19 cellular contexts compared by ENCODE assay signal in genomic region chr17:46090871-46091270, GRCh38.
DNase-seq lines count a peak whose midpoint lies in the region; ATAC-seq, FAIRE-seq and TF ChIP-seq lines count a peak whose summit lies in the region.
"Had no signal": no experiment of that assay in that cellular context is flagged by ENCODE, and none has a peak within 500 bp of the region (broad histone marks: within the 10 kb centered on the region; RNA-seq: fewer than 3 reads in every experiment).

No MANE protein-coding gene starts in this region.

- no peak overlapping the region for H3K9ac ChIP-seq in K562 (ENCODE audit: insufficient read depth in 1 of 2, low read depth in 2 of 2, low read length in 2 of 2)
- H3K9ac ChIP-seq: GM23248 had no signal

- no peaks in the 10 kb centered on the region for H3K9me3 Mint-ChIP-seq in activated CD4-positive, alpha-beta T cell treated with anti-CD3 and anti-CD28 coated beads for 36 hours (ENCODE audit: low read depth)
- no peaks in the 10 kb centered on the region for H3K9me3 Mint-ChIP-seq in activated CD4-positive, alpha-beta T cell treated with anti-CD3 and anti-CD28 coated beads, Interleukin-2, amount 10 ng/mL, durations not matched to agents 24 days and 14 days
- no peaks in the 10 kb centered on the region for H3K9me3 Mint-ChIP-seq in stimulated activated naive CD8-positive, alpha-beta T cell treated with anti-CD3 and anti-CD28 coated beads, Interleukin-15, Interleukin-2, amounts not matched to agents 100 ng/mL and 50 ng/mL, for 24 hours
- H3K9me3 Mint-ChIP-seq in progenitor cell of endocrine pancreas (ENCODE audit: low read depth), result no peaks in the 10 kb centered on the region

- no peaks in the 10 kb centered on the region for H3K9me1 ChIP-seq in K562 (ENCODE audit: control insufficient read depth, insufficient read depth, low read length)

- no peaks in the 10 kb centered on the region; a peak in 1 of 5 replicates for H3K4me1 ChIP-seq in K562 (replicated peaks in 1 of 2; ENCODE audit: control insufficient read depth in 2 of 2, insufficient read depth in 2 of 2, low read length in 2 of 2)
- H3K4me1 ChIP-seq in neutrophil (ENCODE audit: control insufficient read depth in 1 of 2, insufficient read depth in 1 of 2, low read depth in 1 of 2, low read length in 1 of 2), result peaks cover 0 to 5% of the 10 kb centered on the region in 2 experiments

- no TSS peak for BruUV-seq in K562 (replicated peaks; lab: Mats Ljungman, UMichigan)

- 73% methylated on average over 4 of the region's 4 CpGs for WGBS in K562 (ENCODE audit: insufficient coverage, low coverage, missing lambda C conversion rate)

- H3K36me3 Mint-ChIP-seq in activated CD4-positive, alpha-beta T cell treated with anti-CD3 and anti-CD28 coated beads for 36 hours (ENCODE audit: low read depth), result peaks cover 38% of the 10 kb centered on the region
- peaks cover 48% of the 10 kb centered on the region for H3K36me3 Mint-ChIP-seq in activated CD4-positive, alpha-beta T cell treated with anti-CD3 and anti-CD28 coated beads, Interleukin-2, amount 10 ng/mL, durations not matched to agents 24 days and 14 days (ENCODE audit: low read depth)
- H3K36me3 Mint-ChIP-seq in stimulated activated naive CD8-positive, alpha-beta T cell treated with anti-CD3 and anti-CD28 coated beads, Interleukin-15, Interleukin-2, amounts not matched to agents 100 ng/mL and 50 ng/mL, for 24 hours (ENCODE audit: low read depth), result peaks cover 71% of the 10 kb centered on the region
- peaks cover 5% of the 10 kb centered on the region for H3K36me3 Mint-ChIP-seq in progenitor cell of endocrine pancreas (ENCODE audit: insufficient read depth)

- H3K4me1 Mint-ChIP-seq in activated CD4-positive, alpha-beta T cell treated with anti-CD3 and anti-CD28 coated beads for 36 hours, result peaks cover 66% of the 10 kb centered on the region
- H3K4me1 Mint-ChIP-seq in activated CD4-positive, alpha-beta T cell treated with anti-CD3 and anti-CD28 coated beads, Interleukin-2, amount 10 ng/mL, durations not matched to agents 24 days and 14 days, result peaks cover 29% of the 10 kb centered on the region
- peaks cover 63% of the 10 kb centered on the region for H3K4me1 Mint-ChIP-seq in stimulated activated naive CD8-positive, alpha-beta T cell treated with anti-CD3 and anti-CD28 coated beads, Interleukin-15, Interleukin-2, amounts not matched to agents 100 ng/mL and 50 ng/mL, for 24 hours (ENCODE audit: low read depth)
- H3K4me1 Mint-ChIP-seq in progenitor cell of endocrine pancreas (ENCODE audit: low read depth), result no peaks in the 10 kb centered on the region

- H2AFZ ChIP-seq in K562 (ENCODE audit: low read depth, low read length), result no peak overlapping the region
- H2AFZ ChIP-seq: GM23248 had no signal

- intact Hi-C loops in activated CD4-positive, alpha-beta T cell treated with anti-CD3 and anti-CD28 coated beads for 36 hours (cut with DNase I, micrococcal nuclease), result loop anchor here in 1 of 2 experiments (5.0 kb wide), 1 partner anchor 101 kb away; the partner anchor contains the start of gene KANSL1
- intact Hi-C loops in activated CD4-positive, alpha-beta T cell treated with anti-CD3 and anti-CD28 coated beads, Interleukin-2, amount 10 ng/mL, durations not matched to agents 24 days and 14 days (cut with micrococcal nuclease), result loop anchor here (5.0 kb wide), 1 partner anchor 36 kb away; no protein-coding TSS in a partner anchor
- intact Hi-C loops in K562 (cut with micrococcal nuclease), result no loop called here

- no peak for TF ChIP-seq EP300 in K562 (IDR thresholded peaks at IDR 0.05; ENCODE audit: low read length)

- H3K27ac ChIP-seq in K562 (ENCODE audit: extremely low read depth, low read depth, low read length) (no peak overlapping the region), neutrophil (peak overlapping the region; percentile 0)
- H3K27ac ChIP-seq: GM23248 had no signal

- ATAC-seq in activated CD4-positive, alpha-beta T cell treated with anti-CD3 and anti-CD28 coated beads for 36 hours, result no peak
- no peak for ATAC-seq in stimulated activated naive CD8-positive, alpha-beta T cell treated with anti-CD3 and anti-CD28 coated beads, Interleukin-15, Interleukin-2, amounts not matched to agents 100 U/mL and 50 U/mL, for 24 hours
- no peak; the same call in 2 of the 3 replicates for ATAC-seq in K562

- FAIRE-seq in K562 (lab: Jason Lieb, UNC), result no peak
- FAIRE-seq: GM12892, H1 had no signal

- H3K79me2 ChIP-seq in K562 (ENCODE audit: control insufficient read depth, insufficient read depth, low read length), result peaks cover 88% of the 10 kb centered on the region

- in situ Hi-C loops in K562 (cut with MboI), result loop anchor here (10.0 kb wide), 1 partner anchor 484 kb away; the partner anchor contains the start of gene ARL17A

- TF ChIP-seq POLR2A in K562 (conservative IDR thresholded peaks at IDR 0.05), result no peak

- H3K4me2 ChIP-seq in K562 (ENCODE audit: insufficient read depth, low read length), result no peak overlapping the region

- no peaks in the 10 kb centered on the region for H3K27me3 Mint-ChIP-seq in activated CD4-positive, alpha-beta T cell treated with anti-CD3 and anti-CD28 coated beads for 36 hours
- H3K27me3 Mint-ChIP-seq in activated CD4-positive, alpha-beta T cell treated with anti-CD3 and anti-CD28 coated beads, Interleukin-2, amount 10 ng/mL, durations not matched to agents 24 days and 14 days, result no peaks in the 10 kb centered on the region
- H3K27me3 Mint-ChIP-seq in stimulated activated naive CD8-positive, alpha-beta T cell treated with anti-CD3 and anti-CD28 coated beads, Interleukin-15, Interleukin-2, amounts not matched to agents 100 ng/mL and 50 ng/mL, for 24 hours, result no peaks in the 10 kb centered on the region
- H3K27me3 Mint-ChIP-seq in progenitor cell of endocrine pancreas, result no peaks in the 10 kb centered on the region
- H3K27me3 Mint-ChIP-seq: CD4-positive, alpha-beta memory T cell had no signal

- H4K20me1 ChIP-seq in K562 (replicated peaks; ENCODE audit: control insufficient read depth, insufficient read depth, low read length), result no peaks in the 10 kb centered on the region

- peak overlapping the region; percentile 28 for H3K27ac Mint-ChIP-seq in activated CD4-positive, alpha-beta T cell treated with anti-CD3 and anti-CD28 coated beads for 36 hours
- no peak overlapping the region for H3K27ac Mint-ChIP-seq in activated CD4-positive, alpha-beta T cell treated with anti-CD3 and anti-CD28 coated beads, Interleukin-2, amount 10 ng/mL, durations not matched to agents 24 days and 14 days
- peak overlapping the region; percentile 18 for H3K27ac Mint-ChIP-seq in stimulated activated naive CD8-positive, alpha-beta T cell treated with anti-CD3 and anti-CD28 coated beads, Interleukin-15, Interleukin-2, amounts not matched to agents 100 ng/mL and 50 ng/mL, for 24 hours
- H3K27ac Mint-ChIP-seq in progenitor cell of endocrine pancreas, result no peak overlapping the region

- TF ChIP-seq CTCF in K562 (IDR thresholded peaks at IDR 0.05 in 2 of 3, conservative IDR thresholded peaks at IDR 0.05 in 1 of 3; ENCODE audit: insufficient read depth in 2 of 3, low read depth in 1 of 3, low read length in 3 of 3) (no peak), neutrophil (IDR thresholded peaks at IDR 0.05) (no peak), progenitor cell of endocrine pancreas (IDR thresholded peaks at IDR 0.05; ENCODE audit: unreplicated experiment) (no peak)

- no peak overlapping the region for H3K4me3 ChIP-seq in K562
- H3K4me3 ChIP-seq in neutrophil (ENCODE audit: low read depth in 1 of 2, low read length in 1 of 2), result no peak overlapping the region
- H3K4me3 ChIP-seq: GM23248 had no signal

- POLR2A ChIA-PET in activated CD4-positive, alpha-beta T cell treated with anti-CD3 and anti-CD28 coated beads for 36 hours (lab: Charles Lee), result no interaction called here
- POLR2A ChIA-PET in K562 (lab: Yijun Ruan, JAX), result interaction anchor here (1.0 to 4.0 kb wide), 7 partner anchors 8 to 89 kb away, joined by 3 to 32 read pairs (median 4); no protein-coding TSS in a partner anchor

- CTCF ChIA-PET in activated CD4-positive, alpha-beta T cell treated with anti-CD3 and anti-CD28 coated beads for 36 hours (lab: Charles Lee), result interaction anchor here (0.6 to 2.3 kb wide), 12 partner anchors 11 to 120 kb away, joined by 3 to 10 read pairs (median 6); no protein-coding TSS in a partner anchor
- CTCF ChIA-PET in K562 (lab: Yijun Ruan, JAX; ENCODE audit: low intra/inter-chr PET ratio), result interaction anchor here (0.5 kb wide), 1 partner anchor 1175 kb away, joined by 3 read pairs; no protein-coding TSS in a partner anchor

- H3K9me3 ChIP-seq in K562 (replicated peaks; ENCODE audit: control insufficient read depth, insufficient read depth, low read depth, low read length) (no peaks in the 10 kb centered on the region), neutrophil (no peaks in the 10 kb centered on the region)

- no peak overlapping the region for H3K4me3 Mint-ChIP-seq in activated CD4-positive, alpha-beta T cell treated with anti-CD3 and anti-CD28 coated beads for 36 hours
- H3K4me3 Mint-ChIP-seq in activated CD4-positive, alpha-beta T cell treated with anti-CD3 and anti-CD28 coated beads, Interleukin-2, amount 10 ng/mL, durations not matched to agents 24 days and 14 days, result no peak overlapping the region
- H3K4me3 Mint-ChIP-seq in stimulated activated naive CD8-positive, alpha-beta T cell treated with anti-CD3 and anti-CD28 coated beads, Interleukin-15, Interleukin-2, amounts not matched to agents 100 ng/mL and 50 ng/mL, for 24 hours, result no peak overlapping the region
- H3K4me3 Mint-ChIP-seq in progenitor cell of endocrine pancreas (ENCODE audit: low read depth), result no peak overlapping the region

- DNase-seq in activated CD4-positive, alpha-beta T cell treated with anti-CD3 and anti-CD28 coated beads for 36 hours, result no peak
- DNase-seq in activated CD4-positive, alpha-beta T cell treated with anti-CD3 and anti-CD28 coated beads, Interleukin-2, amount 10 ng/mL, durations not matched to agents 24 days and 14 days, result no peak
- DNase-seq in stimulated activated naive CD8-positive, alpha-beta T cell treated with anti-CD3 and anti-CD28 coated beads, Interleukin-15, Interleukin-2, amounts not matched to agents 100 U/mL and 50 U/mL, for 24 hours, result no peak
- no peak for DNase-seq in K562 (ENCODE audit: extremely low read depth in 1 of 4, low spot score in 3 of 4)
- DNase-seq in progenitor cell of endocrine pancreas (ENCODE audit: low spot score, unreplicated experiment), result no peak
- no peak for DNase-seq in NCI-H526 (lab: John Stamatoyannopoulos, UW)
- DNase-seq: 8988T; Calu3; CD4-positive, alpha-beta memory T cell; COR-L47; DMS53; DMS79 treated with DMSO at 0.1 percent for 48 hours; GM23248; H7; HCEC 1CT had no signal

- H3K36me3 ChIP-seq in K562 (ENCODE audit: control insufficient read depth, insufficient read depth, low read length), result peaks cover 41% of the 10 kb centered on the region
- H3K36me3 ChIP-seq in neutrophil, result peaks cover 36% of the 10 kb centered on the region

- no peak for TF ChIP-seq RAD21 in K562 (CRISPR knock-in tag; conservative IDR thresholded peaks at IDR 0.05 in 1 of 2, IDR thresholded peaks at IDR 0.05 in 1 of 2)

- H3K27me3 ChIP-seq in K562 (ENCODE audit: control insufficient read depth in 2 of 2, insufficient read depth in 2 of 2, low read length in 2 of 2), result no peaks in the 10 kb centered on the region
- no peaks in the 10 kb centered on the region for H3K27me3 ChIP-seq in neutrophil

TF ChIP-seq in K562, 482 proteins besides CTCF, POLR2A, EP300 and RAD21 (continues in another document):
- TF ChIP-seq WHSC1 (IDR thresholded peaks at IDR 0.05; ENCODE audit: low read length), result no peak
- no peak for TF ChIP-seq ZNF717 (CRISPR knock-in tag; IDR thresholded peaks at IDR 0.05)

Comparison
In these comparisons a context has a peak if more than half of its experiments do, and no peak if none do; other contexts are left out.
1. H3K27ac Mint-ChIP-seq: peak in activated CD4-positive, alpha-beta T cell treated with anti-CD3 and anti-CD28 coated beads for 36 hours (single experiment) and stimulated activated naive CD8-positive, alpha-beta T cell treated with anti-CD3 and anti-CD28 coated beads, Interleukin-15, Interleukin-2, amounts not matched to agents 100 ng/mL and 50 ng/mL, for 24 hours (single experiment); none in activated CD4-positive, alpha-beta T cell treated with anti-CD3 and anti-CD28 coated beads, Interleukin-2, amount 10 ng/mL, durations not matched to agents 24 days and 14 days (single experiment) and progenitor cell of endocrine pancreas (single experiment).